8 cellular contexts compared by ENCODE assay signal in the genomic region with DNA sequence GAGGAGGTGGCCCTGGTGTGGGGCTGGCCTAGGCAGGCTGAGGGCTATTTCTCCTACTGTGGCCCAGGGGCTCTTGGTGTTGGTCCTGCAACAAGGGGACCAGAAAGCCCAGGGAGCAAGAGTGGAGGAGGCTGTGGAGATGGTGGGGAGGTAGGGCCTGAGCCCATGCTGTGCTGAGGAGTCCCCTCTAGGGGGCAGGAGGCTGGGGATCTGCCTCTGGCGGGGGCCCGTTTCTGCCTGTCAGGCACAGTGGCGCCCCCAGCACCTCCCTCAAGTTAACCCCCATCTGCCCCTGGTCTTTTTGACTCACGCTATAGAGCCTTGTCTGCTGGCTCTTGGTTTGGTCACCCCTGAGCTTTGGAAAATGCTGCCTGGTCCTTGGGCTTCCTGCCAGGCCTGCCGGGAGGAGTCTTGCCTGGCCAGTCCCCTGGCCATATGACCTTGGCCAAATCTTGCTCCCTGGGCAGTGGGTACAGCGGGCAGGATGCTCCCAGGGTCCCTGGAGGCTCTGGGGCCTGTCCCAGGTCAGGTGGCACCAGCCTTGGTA. TPM values are rescaled to one million over a fixed set of nuclear protein-coding genes. Genes with fewer than 3 reads are reported as not detected.
DNase-seq lines count a peak whose midpoint lies in the region; ATAC-seq, FAIRE-seq and TF ChIP-seq lines count a peak whose summit lies in the region.

No MANE protein-coding gene starts in this region.

- ATAC-seq in activated CD8-positive, alpha-beta T cell treated with anti-CD3 and anti-CD28 coated beads for 36 hours, result peak; percentile 91
- ATAC-seq in HepG2, result peak; percentile 13
- ATAC-seq in HG03175 (IDR thresholded peaks at IDR 0.05; ENCODE audit: unreplicated experiment), result no peak
- no peak for ATAC-seq in HG03442 (IDR thresholded peaks at IDR 0.05; ENCODE audit: unreplicated experiment)

- FAIRE-seq in HepG2 (lab: Jason Lieb, UNC), result peak; percentile 57

- H2AFZ ChIP-seq in HepG2 (ENCODE audit: low read length), result no peak overlapping the region

- BruUV-seq in HepG2 (replicated peaks; lab: Mats Ljungman, UMichigan), result no TSS peak

- peak; percentile 72 for TF ChIP-seq RAD21 in HepG2 (CRISPR knock-in tag; IDR thresholded peaks at IDR 0.05)

- CTCF ChIA-PET in activated CD8-positive, alpha-beta T cell treated with anti-CD3 and anti-CD28 coated beads for 36 hours (lab: Charles Lee), result interaction anchor here (0.7 to 2.1 kb wide), 3 partner anchors 8 to 21 kb away, joined by 5 to 8 read pairs (median 5); no protein-coding TSS in a partner anchor
- CTCF ChIA-PET in HepG2 (lab: Yijun Ruan, JAX; ENCODE audit: low intra/inter-chr PET ratio, low total read pairs), result interaction anchor here (0.9 to 1.8 kb wide), 2 partner anchors 57 to 61 kb away, joined by 3 to 8 read pairs; no protein-coding TSS in a partner anchor

- H3K36me3 ChIP-seq in H7 (replicated peaks; ENCODE audit: control insufficient read depth, insufficient read depth, low read length) (no peaks in the 10 kb centered on the region), HepG2 (replicated peaks in 1 of 2; ENCODE audit: control insufficient read depth in 1 of 2, insufficient read depth in 2 of 2, low read length in 2 of 2) (peaks cover 0 to 4% of the 10 kb centered on the region in 2 experiments; a peak in 3 of 5 replicates)

- DNase-seq in AG09319 (ENCODE audit: extremely low read depth, low read depth), result no peak
- peak; percentile 95 for DNase-seq in H7
- DNase-seq in activated CD8-positive, alpha-beta T cell treated with anti-CD3 and anti-CD28 coated beads for 36 hours, result peak; percentile 60
- peak; percentile 37 for DNase-seq in HepG2 (ENCODE audit: low spot score)
- no peak for DNase-seq in activated effector memory CD4-positive, alpha-beta T cell treated with Interleukin-2 at 50 U/mL for 16 hours
- DNase-seq in NCI-H1417 (lab: John Stamatoyannopoulos, UW), result no peak

- in situ Hi-C loops in HepG2 (cut with HindIII; ENCODE audit: extremely low pct_ligation_motif_present, low pct_unique_long_range_greater_than_20kb), result loop anchor here (5.0 kb wide), 1 partner anchor 41 kb away; no protein-coding TSS in a partner anchor

- H4K20me1 ChIP-seq in HepG2 (ENCODE audit: insufficient read depth, low read length), result peaks cover 45% of the 10 kb centered on the region

- H3K27ac ChIP-seq in HepG2 (ENCODE audit: extremely low read length, insufficient read depth, low read length), result no peak overlapping the region

- peaks cover 3% of the 10 kb centered on the region for H3K4me1 Mint-ChIP-seq in activated CD8-positive, alpha-beta T cell treated with anti-CD3 and anti-CD28 coated beads for 36 hours (ENCODE audit: low read depth)

- peaks cover 3% of the 10 kb centered on the region for H3K27me3 ChIP-seq in H7 (ENCODE audit: control insufficient read depth, insufficient read depth, low read length)
- no peaks in the 10 kb centered on the region; a peak in 1 of 5 replicates for H3K27me3 ChIP-seq in HepG2 (ENCODE audit: control insufficient read depth in 1 of 2, insufficient read depth in 2 of 2, low read length in 2 of 2)

- peaks cover 82% of the 10 kb centered on the region for H3K79me2 ChIP-seq in HepG2 (ENCODE audit: insufficient read depth, low read length)

- POLR2A ChIA-PET in activated CD8-positive, alpha-beta T cell treated with anti-CD3 and anti-CD28 coated beads for 36 hours (lab: Charles Lee), result no interaction called here
- POLR2A ChIA-PET in HepG2 (lab: Yijun Ruan, JAX), result no interaction called here

- H3K4me1 ChIP-seq in HepG2 (ENCODE audit: insufficient read depth, low read length), result peaks cover 98% of the 10 kb centered on the region

- H3K27me3 Mint-ChIP-seq in activated CD8-positive, alpha-beta T cell treated with anti-CD3 and anti-CD28 coated beads for 36 hours, result no peaks in the 10 kb centered on the region

- no peaks in the 10 kb centered on the region for H3K36me3 Mint-ChIP-seq in activated CD8-positive, alpha-beta T cell treated with anti-CD3 and anti-CD28 coated beads for 36 hours (ENCODE audit: low read depth)

- no peaks in the 10 kb centered on the region for H3K9me3 Mint-ChIP-seq in activated CD8-positive, alpha-beta T cell treated with anti-CD3 and anti-CD28 coated beads for 36 hours

- 71% methylated on average over 4 of the region's 6 CpGs for WGBS in HepG2 (ENCODE audit: low lambda C conversion rate)

- H3K4me3 Mint-ChIP-seq in activated CD8-positive, alpha-beta T cell treated with anti-CD3 and anti-CD28 coated beads for 36 hours, result no peak overlapping the region

- no peak overlapping the region for H3K27ac Mint-ChIP-seq in activated CD8-positive, alpha-beta T cell treated with anti-CD3 and anti-CD28 coated beads for 36 hours

- peak; percentile 53 for TF ChIP-seq CTCF in AG09319 (IDR thresholded peaks at IDR 0.05; ENCODE audit: low read depth, low read length)
- TF ChIP-seq CTCF in activated CD8-positive, alpha-beta T cell treated with anti-CD3 and anti-CD28 coated beads for 36 hours (IDR thresholded peaks at IDR 0.05), result peak; percentile 62
- TF ChIP-seq CTCF in HepG2 (CRISPR knock-in tag; IDR thresholded peaks at IDR 0.05), result peak; percentile 72

- intact Hi-C loops in activated CD8-positive, alpha-beta T cell treated with anti-CD3 and anti-CD28 coated beads for 36 hours (cut with micrococcal nuclease), result no loop called here
- intact Hi-C loops in HepG2 (cut with micrococcal nuclease; ENCODE audit: unreplicated experiment), result loop anchor here (5.0 kb wide), 1 partner anchor 49 kb away; the partner anchor contains the start of gene CHMP6

- TF ChIP-seq EP300 in HepG2 (IDR thresholded peaks at IDR 0.05; ENCODE audit: low read depth in 2 of 2, low read length in 2 of 2) (no peak), HepG2 (CRISPR knock-in tag; IDR thresholded peaks at IDR 0.05; ENCODE audit: borderline replicate concordance) (no peak)

- no peak overlapping the region for H3K9ac ChIP-seq in HepG2 (ENCODE audit: insufficient read depth, low read depth, low read length)

- 0 out of 2 replicates have a peak overlapping the region, but pooled peaks have one; percentile 2 for H3K4me2 ChIP-seq in HepG2 (ENCODE audit: low read depth, low read length)

- no peaks in the 10 kb centered on the region for H3K9me3 ChIP-seq in HepG2 (ENCODE audit: low read length)

- TF ChIP-seq POLR2A in HepG2 (IDR thresholded peaks at IDR 0.05; ENCODE audit: insufficient read depth in 1 of 2, low read depth in 2 of 2, low read length in 2 of 2), result no peak

- H3K4me3 ChIP-seq in H7 (ENCODE audit: insufficient read depth, low read depth, low read length) (no peak overlapping the region), HepG2 (replicated peaks in 1 of 3; ENCODE audit: insufficient read depth in 1 of 3, low read depth in 2 of 3, low read length in 3 of 3) (no peak overlapping the region)

RNA-seq across cellular contexts. Expression of gene BAIAP2, which starts 5.9 kb away (rescaled TPM):
- total RNA-seq in H7 (2014; rRNA removed; shearing (Covaris generic)), result 14.9 and 19.5 TPM in 2 replicates
- total RNA-seq in activated CD8-positive, alpha-beta T cell treated with anti-CD3 and anti-CD28 coated beads for 36 hours, result 1 to 10 TPM; 5.9 to 6.3 TPM
- total RNA-seq in HepG2 (2016; rRNA removed; fragmentation: Illumina TruSeq; extraction: Trizol), result 16.3 and 22.5 TPM in 2 replicates
- total RNA-seq in HepG2 (2016; cell fraction: cytosol; rRNA removed; fragmentation: Illumina TruSeq; extraction: Trizol; ENCODE audit: low read depth), result 8.5 and 9.9 TPM in 2 replicates
- 15.1 and 19.9 TPM in 2 replicates for total RNA-seq in HepG2 (2016; cell fraction: insoluble cytoplasmic fraction; rRNA removed; fragmentation: Illumina TruSeq; extraction: Trizol)
- total RNA-seq in HepG2 (2016; cell fraction: membrane; rRNA removed; fragmentation: Illumina TruSeq; extraction: Trizol), result 11.6 and 11.8 TPM in 2 replicates
- 15.9 and 21.1 TPM in 2 replicates for total RNA-seq in HepG2 (2016; cell fraction: nucleus; rRNA removed; fragmentation: Illumina TruSeq; extraction: Trizol)
- polyA plus RNA-seq in HepG2 (2011; rRNA removed), result 24.0 and 29.8 TPM in 2 replicates
- polyA plus RNA-seq in HepG2 (2011; cell fraction: cytosol; rRNA removed), result 14.8 and 22.5 TPM in 2 replicates
- polyA plus RNA-seq in HepG2 (2011; cell fraction: nucleus; rRNA removed), result 101 and 122 TPM in 2 replicates
- 34.4 and 34.9 TPM in 2 replicates for polyA plus RNA-seq in HepG2 (2012)
- polyA plus RNA-seq in HepG2 (2016; cell fraction: cytosol; fragmentation: Illumina TruSeq; extraction: Trizol; ENCODE audit: low read depth), result 3.9 and 4.4 TPM in 2 replicates
- polyA plus RNA-seq in HepG2 (2016; cell fraction: insoluble cytoplasmic fraction; fragmentation: Illumina TruSeq; extraction: Trizol; ENCODE audit: low read depth), result 14.7 and 22.4 TPM in 2 replicates
- 6.8 and 8.2 TPM in 2 replicates for polyA plus RNA-seq in HepG2 (2016; cell fraction: membrane; fragmentation: Illumina TruSeq; extraction: Trizol; ENCODE audit: low read depth)
- 38.9 and 40.0 TPM in 2 replicates for polyA plus RNA-seq in HepG2 (2016; cell fraction: nucleus; fragmentation: Illumina TruSeq; extraction: Trizol; ENCODE audit: insufficient read depth, low read depth)
- 6.9 and 34.6 TPM in 2 replicates for polyA minus RNA-seq in HepG2 (2011; rRNA and poly(A)+ RNA removed; ENCODE audit: low replicate concordance)
- 19.5 and 20.5 TPM in 2 replicates for polyA minus RNA-seq in HepG2 (2011; cell fraction: cytosol; rRNA and poly(A)+ RNA removed)
- 51.2 and 56.7 TPM in 2 replicates for polyA minus RNA-seq in HepG2 (2011; cell fraction: nucleus; rRNA and poly(A)+ RNA removed)

RNA-seq across cellular contexts. Expression of gene CHMP6, which starts 49.2 kb away (rescaled TPM):
- total RNA-seq in H7 (2014; rRNA removed; shearing (Covaris generic)), result 13.0 and 15.0 TPM in 2 replicates
- total RNA-seq in activated CD8-positive, alpha-beta T cell treated with anti-CD3 and anti-CD28 coated beads for 36 hours, result 10 to 100 TPM; 13.9 to 16.7 TPM
- 24.2 and 24.6 TPM in 2 replicates for total RNA-seq in HepG2 (2016; rRNA removed; fragmentation: Illumina TruSeq; extraction: Trizol)
- total RNA-seq in HepG2 (2016; cell fraction: cytosol; rRNA removed; fragmentation: Illumina TruSeq; extraction: Trizol; ENCODE audit: low read depth), result 5.9 and 6.6 TPM in 2 replicates
- 24.5 and 25.5 TPM in 2 replicates for total RNA-seq in HepG2 (2016; cell fraction: insoluble cytoplasmic fraction; rRNA removed; fragmentation: Illumina TruSeq; extraction: Trizol)
- 14.7 and 15.5 TPM in 2 replicates for total RNA-seq in HepG2 (2016; cell fraction: membrane; rRNA removed; fragmentation: Illumina TruSeq; extraction: Trizol)
- 12.8 and 13.9 TPM in 2 replicates for total RNA-seq in HepG2 (2016; cell fraction: nucleus; rRNA removed; fragmentation: Illumina TruSeq; extraction: Trizol)
- polyA plus RNA-seq in HepG2 (2011; rRNA removed), result 11.1 and 17.7 TPM in 2 replicates
- 14.2 and 21.6 TPM in 2 replicates for polyA plus RNA-seq in HepG2 (2011; cell fraction: cytosol; rRNA removed)
- 31.7 and 32.3 TPM in 2 replicates for polyA plus RNA-seq in HepG2 (2011; cell fraction: nucleus; rRNA removed)
- 10.1 and 14.6 TPM in 2 replicates for polyA plus RNA-seq in HepG2 (2012)
- polyA plus RNA-seq in HepG2 (2016; cell fraction: cytosol; fragmentation: Illumina TruSeq; extraction: Trizol; ENCODE audit: low read depth), result 8.4 and 9.7 TPM in 2 replicates
- polyA plus RNA-seq in HepG2 (2016; cell fraction: insoluble cytoplasmic fraction; fragmentation: Illumina TruSeq; extraction: Trizol; ENCODE audit: low read depth), result 42.4 and 45.1 TPM in 2 replicates
- polyA plus RNA-seq in HepG2 (2016; cell fraction: membrane; fragmentation: Illumina TruSeq; extraction: Trizol; ENCODE audit: low read depth), result 14.8 and 17.6 TPM in 2 replicates
- polyA plus RNA-seq in HepG2 (2016; cell fraction: nucleus; fragmentation: Illumina TruSeq; extraction: Trizol; ENCODE audit: insufficient read depth, low read depth), result 34.7 and 37.8 TPM in 2 replicates
- polyA minus RNA-seq in HepG2 (2011; rRNA and poly(A)+ RNA removed; ENCODE audit: low replicate concordance), result 6.7 and 18.8 TPM in 2 replicates
- 8.2 and 11.1 TPM in 2 replicates for polyA minus RNA-seq in HepG2 (2011; cell fraction: cytosol; rRNA and poly(A)+ RNA removed)
- 20.0 and 22.4 TPM in 2 replicates for polyA minus RNA-seq in HepG2 (2011; cell fraction: nucleus; rRNA and poly(A)+ RNA removed)

Comparison
In these comparisons a context has a peak if more than half of its experiments do, and no peak if none do; other contexts are left out.
1. DNase-seq: peak in H7 (single experiment), activated CD8-positive, alpha-beta T cell treated with anti-CD3 and anti-CD28 coated beads for 36 hours (single experiment) and HepG2 (single experiment); none in AG09319 (single experiment), activated effector memory CD4-positive, alpha-beta T cell treated with Interleukin-2 at 50 U/mL for 16 hours (single experiment) and NCI-H1417 (0 of 3).
2. ATAC-seq: peak in activated CD8-positive, alpha-beta T cell treated with anti-CD3 and anti-CD28 coated beads for 36 hours (single experiment) and HepG2 (single experiment); none in HG03175 (single experiment) and HG03442 (single experiment).
3. Peak in every context shown above with its lines, with median percentiles within 50 percentile points of each other: CTCF ChIP-seq.